Comparison of ENCODE assay signal across 10 cellular contexts in genomic region chr19:13865243-13865577, GRCh38. TPM values are rescaled to one million over a fixed set of nuclear protein-coding genes. Genes with fewer than 3 reads are reported as not detected.
A peak's percentile ranks its signal among the peaks of the same experiment; 100 is the strongest.
DNase-seq lines count a peak whose midpoint lies in the region; ATAC-seq, FAIRE-seq and TF ChIP-seq lines count a peak whose summit lies in the region.
"Had no signal": no experiment of that assay in that cellular context is flagged by ENCODE, and none has a peak within 500 bp of the region (broad histone marks: within the 10 kb centered on the region; RNA-seq: fewer than 3 reads in every experiment).

No MANE protein-coding gene starts in this region.

- H3K27ac ChIP-seq in IMR-90 (ENCODE audit: insufficient read depth, low read length) (no peak overlapping the region; the same call in 1 of the 2 replicates), ectodermal cell (ENCODE audit: insufficient read depth, low read depth, low read length, poor library complexity, severe bottlenecking) (no peak overlapping the region), pancreas (no peak overlapping the region)

- BruUV-seq in IMR-90 (replicated peaks; lab: Mats Ljungman, UMichigan), result no TSS peak

- H3K9me1 ChIP-seq in IMR-90 (ENCODE audit: insufficient read depth, low read length), result peaks cover 9% of the 10 kb centered on the region

- H3K56ac ChIP-seq in IMR-90 (ENCODE audit: extremely low read depth, insufficient read depth, low read length), result no peak overlapping the region

- no peaks in the 10 kb centered on the region for H3K36me3 ChIP-seq in IMR-90 (ENCODE audit: control insufficient read depth, insufficient read depth, low read length)
- H3K36me3 ChIP-seq in ectodermal cell (ENCODE audit: control insufficient read depth, insufficient read depth, low read length), result no peaks in the 10 kb centered on the region
- H3K36me3 ChIP-seq in pancreas, result no peaks in the 10 kb centered on the region

- H3K4me1 ChIP-seq in IMR-90 (ENCODE audit: control insufficient read depth, insufficient read depth, low read length) (peaks cover 13% of the 10 kb centered on the region), ectodermal cell (ENCODE audit: control insufficient read depth, insufficient read depth, low read length) (peaks cover 13% of the 10 kb centered on the region), pancreas (peaks cover 3 to 8% (median 5%) of the 10 kb centered on the region in 3 donors)

- H3K9ac ChIP-seq in IMR-90 (ENCODE audit: low read depth, low read length), result no peak overlapping the region

- H3K27me3 ChIP-seq in IMR-90 (ENCODE audit: control insufficient read depth, insufficient read depth, low read length), result no peaks in the 10 kb centered on the region
- H3K27me3 ChIP-seq in ectodermal cell (ENCODE audit: control insufficient read depth, insufficient read depth, low read length, poor library complexity, severe bottlenecking), result peaks cover 86% of the 10 kb centered on the region
- H3K27me3 ChIP-seq in pancreas, result no peaks in the 10 kb centered on the region

- ATAC-seq in IMR-90 (ENCODE audit: low read depth) (no peak), pancreas (no peak), GM19463 (IDR thresholded peaks at IDR 0.05; ENCODE audit: unreplicated experiment) (no peak), GM21528 (IDR thresholded peaks at IDR 0.05; ENCODE audit: low FRiP score, unreplicated experiment) (no peak)
- ATAC-seq: naive thymus-derived CD4-positive, alpha-beta T cell had no signal

- no peak overlapping the region for H2BK120ac ChIP-seq in IMR-90 (ENCODE audit: low read depth, low read length)

- no peak overlapping the region for H4K8ac ChIP-seq in IMR-90 (ENCODE audit: low read depth in 2 of 2, low read length in 2 of 2)

- POLR2A ChIA-PET in IMR-90 (lab: Charles Lee; ENCODE audit: unreplicated experiment), result interaction anchor here (0.6 kb wide), 1 partner anchor 50 kb away, joined by 9 read pairs; no protein-coding TSS in a partner anchor

- H2BK5ac ChIP-seq in IMR-90 (ENCODE audit: low read depth, low read length, poor library complexity, severe bottlenecking), result no peak overlapping the region

- H3K79me1 ChIP-seq in IMR-90 (ENCODE audit: low read depth in 1 of 2, low read length in 2 of 2), result peaks cover 11 to 43% of the 10 kb centered on the region in 2 experiments; a peak in 3 of 4 replicates

- DNase-seq in AG10803 (ENCODE audit: low read depth) (no peak), IMR-90 (no peak), pancreas (peak in 1 of 6 donors; percentile 64), NOMO-1 treated with dmso at 0.1 percent for 144 hours (lab: John Stamatoyannopoulos, UW; ENCODE audit: unreplicated experiment) (no peak), NCI-H146 (lab: John Stamatoyannopoulos, UW) (no peak)
- DNase-seq: naive thymus-derived CD4-positive, alpha-beta T cell; NCI-H1105 had no signal

- no peak overlapping the region for H2AK9ac ChIP-seq in IMR-90 (replicated peaks; ENCODE audit: low read depth, low read length, poor library complexity)

- no peak for TF ChIP-seq CTCF in AG10803 (conservative IDR thresholded peaks at IDR 0.05; ENCODE audit: low read length)
- no peak for TF ChIP-seq CTCF in IMR-90 (conservative IDR thresholded peaks at IDR 0.05; ENCODE audit: low read depth, low read length)
- no peak for TF ChIP-seq CTCF in pancreas (IDR thresholded peaks at IDR 0.05)

- H3K18ac ChIP-seq in IMR-90 (ENCODE audit: low read depth, low read length), result no peak overlapping the region

- no peak for TF ChIP-seq POLR2A in IMR-90 (IDR thresholded peaks at IDR 0.05; ENCODE audit: low read depth, low read length)

- no peak overlapping the region for H2AK5ac ChIP-seq in IMR-90 (ENCODE audit: low read depth, low read length)

- H2AFZ ChIP-seq in IMR-90 (replicated peaks; ENCODE audit: low read length, poor library complexity), result peak overlapping the region; percentile 89

- H3K4me3 ChIP-seq in AG10803 (ENCODE audit: low read length) (peak overlapping the region; percentile 63), IMR-90 (ENCODE audit: insufficient read depth, low read depth, low read length) (peak overlapping the region; percentile 70), ectodermal cell (ENCODE audit: insufficient read depth, low read depth, low read length) (peak overlapping the region; percentile 33), pancreas (peak overlapping the region; percentile 35 to 76 (median 62))

- no peak overlapping the region for H4K5ac ChIP-seq in IMR-90 (ENCODE audit: low read depth, low read length)

- in situ Hi-C loops in IMR-90 (cut with MboI; ENCODE audit: low sequenced_read_pairs), result loop anchor here (10.0 to 25.0 kb wide), 2 partner anchors 270 to 578 kb away; no protein-coding TSS in a partner anchor

- H3K4me2 ChIP-seq in IMR-90 (ENCODE audit: low read depth, low read length), result no peak overlapping the region; the same call in 1 of the 2 replicates

- no peak overlapping the region for H2BK15ac ChIP-seq in IMR-90 (ENCODE audit: low read depth, low read length)

- no peak overlapping the region for H2BK20ac ChIP-seq in IMR-90 (ENCODE audit: low read depth, low read length)

- dilution Hi-C loops in IMR-90 (cut with HindIII; ENCODE audit: low sequenced_read_pairs, unreplicated experiment), result no loop called here

- H3K9me3 ChIP-seq in IMR-90 (ENCODE audit: control insufficient read depth, insufficient read depth, low read length), result no peaks in the 10 kb centered on the region
- no peaks in the 10 kb centered on the region for H3K9me3 ChIP-seq in ectodermal cell (ENCODE audit: control insufficient read depth, low read length)
- no peaks in the 10 kb centered on the region for H3K9me3 ChIP-seq in pancreas

- H4K20me1 ChIP-seq in IMR-90 (ENCODE audit: insufficient read depth, low read length), result no peaks in the 10 kb centered on the region

- no peak overlapping the region for H3K4ac ChIP-seq in IMR-90 (ENCODE audit: low read depth, low read length)

- H3K14ac ChIP-seq in IMR-90 (replicated peaks; ENCODE audit: low read depth, low read length), result no peak overlapping the region

- H4K91ac ChIP-seq in IMR-90 (ENCODE audit: insufficient read depth, low read depth, low read length), result no peak overlapping the region

- no CpG with 5 or more reads among the region's 52 CpGs for WGBS in IMR-90 (ENCODE audit: extremely low coverage in 2 of 2, insufficient read length in 1 of 2), 2 experiments
- 1% methylated on average over 48 to 50 of the region's 52 CpGs for WGBS in ectodermal cell, 2 experiments
- 2% methylated on average over 45 of the region's 52 CpGs; no CpG with 5 or more reads in 1 of the 2 donors for WGBS in pancreas, 2 donors

- no peak for TF ChIP-seq RAD21 in IMR-90 (IDR thresholded peaks at IDR 0.05; ENCODE audit: low read length)

- CTCF ChIA-PET in IMR-90 (lab: Yijun Ruan, JAX), result no interaction called here

- H3K23ac ChIP-seq in IMR-90 (ENCODE audit: low read depth, low read length), result no peak overlapping the region

- FAIRE-seq in pancreas (lab: Jason Lieb, UNC), result no peak

- intact Hi-C loops in IMR-90 (cut with micrococcal nuclease), result no loop called here
- intact Hi-C loops in pancreas (cut with DNase I), result no loop called here

TF ChIP-seq in IMR-90, 13 proteins besides CTCF, POLR2A, EP300 and RAD21 (continues in another document):
- TF ChIP-seq RFX5 (IDR thresholded peaks at IDR 0.05; ENCODE audit: low read depth, low read length), result no peak
- TF ChIP-seq CHD1 (IDR thresholded peaks at IDR 0.05; ENCODE audit: low read depth, low read length), result no peak
- TF ChIP-seq NFE2L2 (IDR thresholded peaks at IDR 0.05; ENCODE audit: low read depth, low read length), result no peak
- TF ChIP-seq MAZ (IDR thresholded peaks at IDR 0.05; ENCODE audit: borderline replicate concordance, low read depth, low read length), result no peak
- TF ChIP-seq MXI1 (IDR thresholded peaks at IDR 0.05; ENCODE audit: borderline replicate concordance, low read depth, low read length), result no peak
- no peak for TF ChIP-seq MAFK (IDR thresholded peaks at IDR 0.05; ENCODE audit: low read depth, low read length)
- TF ChIP-seq USF2 (IDR thresholded peaks at IDR 0.05; ENCODE audit: low read depth, low read length), result no peak
- TF ChIP-seq SMC3 (IDR thresholded peaks at IDR 0.05; ENCODE audit: low read depth, low read length), result no peak
- no peak for TF ChIP-seq CEBPB (IDR thresholded peaks at IDR 0.05; ENCODE audit: low read depth, low read length)

RNA-seq across cellular contexts. Expression of gene NANOS3, which starts 11.7 kb away (rescaled TPM):
- total RNA-seq in IMR-90 (2012; rRNA removed) (not detected in 2 replicates), pancreas (1 to 10 TPM in 1 of 6 donors, under 1 TPM in 3, not detected in 2; 0.39 to 1.4 (median 0.62) TPM)
- polyA plus RNA-seq in IMR-90 (2012; rRNA removed) (0.63 and 0.85 TPM in 2 replicates), pancreas (1 to 10 TPM in 1 of 2 donors, under 1 TPM in 1; 0.65 to 3.1 TPM)
- 0.36 and 0.53 TPM in 2 replicates for polyA plus RNA-seq in IMR-90 (2012; cell fraction: cytosol; rRNA removed)
- polyA plus RNA-seq in IMR-90 (2012; cell fraction: nucleus; rRNA removed; ENCODE audit: low replicate concordance), result 2.2 and 3.8 TPM in 2 replicates
- polyA plus RNA-seq in ectodermal cell (2013, experiment 1 of 4), result not detected
- not detected for polyA plus RNA-seq in ectodermal cell (2013, experiment 2 of 4)
- polyA plus RNA-seq in ectodermal cell (2013, experiment 3 of 4), result not detected
- polyA plus RNA-seq in ectodermal cell (2013, experiment 4 of 4), result not detected
- polyA plus RNA-seq: naive thymus-derived CD4-positive, alpha-beta T cell had no signal

RNA-seq across cellular contexts. Expression of gene BRME1, which starts 40.7 kb away (rescaled TPM):
- total RNA-seq in IMR-90 (2012; rRNA removed) (0.18 and 0.28 TPM in 2 replicates), pancreas (1 to 10 TPM; 2.6 to 4.5 (median 3.9) TPM)
- polyA plus RNA-seq in IMR-90 (2012; rRNA removed) (0.38 and 0.56 TPM in 2 replicates), pancreas (10 to 100 TPM in 1 of 2 donors, 1 to 10 TPM in 1; 8.1 to 15.3 TPM)
- 0.03 and 0.48 TPM in 2 replicates for polyA plus RNA-seq in IMR-90 (2012; cell fraction: cytosol; rRNA removed)
- 0.92 and 1.6 TPM in 2 replicates for polyA plus RNA-seq in IMR-90 (2012; cell fraction: nucleus; rRNA removed; ENCODE audit: low replicate concordance)
- polyA plus RNA-seq in ectodermal cell (2013, experiment 1 of 4), result 5.8 TPM
- polyA plus RNA-seq in ectodermal cell (2013, experiment 2 of 4), result 4.4 TPM
- 2.7 TPM for polyA plus RNA-seq in ectodermal cell (2013, experiment 3 of 4)
- polyA plus RNA-seq in ectodermal cell (2013, experiment 4 of 4), result 2.4 TPM

RNA-seq across cellular contexts. Expression of gene CC2D1A, which starts 40.8 kb away (rescaled TPM):
- total RNA-seq in IMR-90 (2012; rRNA removed), result 3.9 and 4.1 TPM in 2 replicates
- 12.4 and 14.7 TPM in 2 replicates for polyA plus RNA-seq in IMR-90 (2012; rRNA removed)
- 13.0 and 18.1 TPM in 2 replicates for polyA plus RNA-seq in IMR-90 (2012; cell fraction: cytosol; rRNA removed)
- 70.8 and 113 TPM in 2 replicates for polyA plus RNA-seq in IMR-90 (2012; cell fraction: nucleus; rRNA removed; ENCODE audit: low replicate concordance)
- 33.5 TPM for polyA plus RNA-seq in ectodermal cell (2013, experiment 1 of 4)
- polyA plus RNA-seq in ectodermal cell (2013, experiment 2 of 4), result 23.8 TPM
- 23.9 TPM for polyA plus RNA-seq in ectodermal cell (2013, experiment 3 of 4)
- 25.9 TPM for polyA plus RNA-seq in ectodermal cell (2013, experiment 4 of 4)
- total RNA-seq in pancreas, result 10 to 100 TPM; 23.0 to 29.7 (median 26.2) TPM
- 10 to 100 TPM; 57.5 to 78.6 TPM for polyA plus RNA-seq in pancreas
